In the genomic region with DNA sequence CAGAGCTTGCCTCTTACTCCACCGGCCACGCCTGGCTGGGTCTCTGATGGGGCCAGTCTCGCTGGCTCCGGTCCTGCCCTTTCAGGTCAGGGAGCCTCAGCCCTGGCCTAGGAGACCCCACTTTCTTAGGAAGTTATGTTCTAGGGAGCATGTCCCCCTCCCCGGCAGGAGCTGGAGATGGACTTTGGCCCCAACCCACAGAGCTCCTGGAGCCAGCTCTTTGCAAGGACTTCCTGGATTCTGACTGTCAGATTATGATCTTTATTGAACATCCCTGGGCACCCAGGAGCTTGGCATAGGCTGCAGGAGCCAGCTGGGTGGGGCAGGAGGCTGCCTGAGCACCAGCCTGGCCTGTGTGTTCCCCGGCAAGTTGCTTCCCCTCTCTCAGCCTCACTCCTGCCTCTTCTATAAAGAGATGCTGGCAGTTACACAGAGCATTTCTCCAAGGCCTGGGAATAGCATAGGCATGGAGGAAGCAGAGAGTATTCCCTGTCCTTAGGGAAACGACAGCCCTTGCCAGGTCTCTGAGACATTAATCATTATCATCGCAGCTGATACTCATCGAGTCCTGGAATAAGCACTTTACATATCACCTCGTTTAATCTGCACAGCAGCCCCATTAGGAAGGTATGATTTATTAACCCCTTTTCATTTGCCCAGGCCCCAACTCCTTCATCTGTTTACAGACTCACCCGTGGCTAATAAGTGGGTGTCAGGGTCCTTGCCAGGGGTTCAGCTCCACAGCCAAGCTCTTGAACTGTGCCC, we compare ENCODE assay signal across 14 cellular contexts. TPM values are rescaled to one million over a fixed set of nuclear protein-coding genes. Genes with fewer than 3 reads are reported as not detected.
DNase-seq lines count a peak whose midpoint lies in the region; ATAC-seq and TF ChIP-seq lines count a peak whose summit lies in the region.
"Had no signal": no experiment of that assay in that cellular context is flagged by ENCODE, and none has a peak within 500 bp of the region (broad histone marks: within the 10 kb centered on the region; RNA-seq: fewer than 3 reads in every experiment).

No MANE protein-coding gene starts in this region.

- H3K27me3 ChIP-seq in colonic mucosa, result peaks cover 14% of the 10 kb centered on the region
- H3K27me3 ChIP-seq: SJCRH30 had no signal

- peaks cover 71% of the 10 kb centered on the region for H3K27me3 Mint-ChIP-seq in nephron progenitor cell (ENCODE audit: low read depth, poor library complexity)

- peak overlapping the region; percentile 84 for H3K27ac ChIP-seq in colonic mucosa
- H3K27ac ChIP-seq: SJCRH30, thoracic aorta had no signal

- peaks cover 5% of the 10 kb centered on the region for H3K4me1 ChIP-seq in colonic mucosa

- TF ChIP-seq CTCF in colonic mucosa (IDR thresholded peaks at IDR 0.05), result no peak
- no peak for TF ChIP-seq CTCF in nephron progenitor cell (IDR thresholded peaks at IDR 0.05)

- peak overlapping the region; percentile 74 for H3K27ac Mint-ChIP-seq in nephron progenitor cell

- H3K9me3 ChIP-seq in colonic mucosa, result no peaks in the 10 kb centered on the region

- H3K4me3 Mint-ChIP-seq in nephron progenitor cell, result peak overlapping the region; percentile 30

- no peaks in the 10 kb centered on the region for H3K36me3 Mint-ChIP-seq in nephron progenitor cell (ENCODE audit: low read depth)

- peak overlapping the region; percentile 33 to 71 for H3K9ac ChIP-seq in colonic mucosa (ENCODE audit: low read depth in 2 of 2, low read length in 2 of 2)

- H3K36me3 ChIP-seq in colonic mucosa, result no peaks in the 10 kb centered on the region
- H3K36me3 ChIP-seq: SJCRH30, thoracic aorta had no signal

- H3K4me1 Mint-ChIP-seq in nephron progenitor cell, result peaks cover 18% of the 10 kb centered on the region

- no peak for ATAC-seq in HG02981 (IDR thresholded peaks at IDR 0.05; ENCODE audit: unreplicated experiment)
- no peak for ATAC-seq in HG03354 (IDR thresholded peaks at IDR 0.05; ENCODE audit: poor library complexity, severe bottlenecking, unreplicated experiment)
- ATAC-seq: left ventricle myocardium superior had no signal

- intact Hi-C loops in colonic mucosa (cut with DNase I), result no loop called here

- H3K9me3 Mint-ChIP-seq in nephron progenitor cell, result peaks cover 13% of the 10 kb centered on the region

- DNase-seq in COR-L47 (lab: John Stamatoyannopoulos, UW) (peak; percentile 68), HuH-7 (ENCODE audit: low spot score) (peak; percentile 52), colonic mucosa (peak; percentile 88), nephron progenitor cell (peak; percentile 36), GOT3 (lab: John Stamatoyannopoulos, UW) (no peak), activated gamma-delta T cell (lab: John Stamatoyannopoulos, UW) (no peak)
- DNase-seq: head of caudate nucleus, left ventricle myocardium superior, NCI-H524, occipital lobe, SJCRH30 had no signal

- no peak overlapping the region for H3K4me3 ChIP-seq in colonic mucosa
- H3K4me3 ChIP-seq: SJCRH30, thoracic aorta had no signal

RNA-seq across cellular contexts. Expression of a gene that starts 3.4 kb away (rescaled TPM):
- total RNA-seq in colonic mucosa, result 10 to 100 TPM; 37.0 to 54.3 TPM
- total RNA-seq: left ventricle myocardium superior, SJCRH30 had no signal

Comparison
In these comparisons a context has a peak if more than half of its experiments do, and no peak if none do; other contexts are left out.
1. DNase-seq: peak in COR-L47 (single experiment), HuH-7 (single experiment), colonic mucosa (single experiment) and nephron progenitor cell (single experiment); none in GOT3 (single experiment) and activated gamma-delta T cell (single experiment).